26 cellular contexts compared by ENCODE assay signal in the genomic region with DNA sequence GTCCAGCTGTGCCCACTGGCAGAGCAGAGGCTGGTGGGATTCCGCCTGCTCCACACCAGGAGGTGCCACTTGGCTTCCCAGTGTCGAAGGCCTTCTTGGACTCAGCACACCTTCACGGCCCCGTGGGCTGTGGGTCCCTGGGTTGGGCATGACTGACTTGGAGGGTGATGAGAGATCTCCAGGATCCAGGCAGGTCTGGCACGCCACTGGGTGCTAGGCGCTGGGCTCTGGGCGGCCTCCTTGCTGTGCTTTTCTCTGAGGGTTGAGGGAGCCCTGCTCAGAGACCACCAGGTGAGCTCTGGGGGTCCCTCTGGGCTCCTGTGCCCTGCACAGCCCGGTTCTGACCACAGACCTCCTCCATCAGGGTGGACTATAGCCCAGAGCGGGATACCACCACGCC.
"Had no signal": no experiment of that assay in that cellular context is flagged by ENCODE, and none has a peak within 500 bp of the region (broad histone marks: within the 10 kb centered on the region; RNA-seq: fewer than 3 reads in every experiment).

No MANE protein-coding gene starts in this region.

- ATAC-seq: activated CD8-positive, alpha-beta memory T cell treated with anti-CD3 and anti-CD28 coated beads, Interleukin-2, amount 10 ng/mL, durations not matched to agents 7 days and 5 days; activated naive CD4-positive, alpha-beta T cell treated with anti-CD3 and anti-CD28 coated beads, Interleukin-2, amount 50 U/mL, for 72 hours; activated naive CD8-positive, alpha-beta T cell treated with anti-CD3 and anti-CD28 coated beads, Interleukin-2, amount 50 U/mL, for 24 hours; body of pancreas; PC-3; T-cell had no signal

- H3K9me3 ChIP-seq: ascending aorta, body of pancreas had no signal

- DNase-seq: activated B cell treated with CpG ODN at 0.5 μM for 24 hours; activated CD4-positive, alpha-beta T cell treated with anti-CD3 and anti-CD28 coated beads for 1 hour; activated CD4-positive, alpha-beta T cell treated with anti-CD3 and anti-CD28 coated beads, Interleukin-2, amount 10 ng/mL, durations not matched to agents 24 days and 14 days; activated CD4-positive, alpha-beta T cell treated with anti-CD3 and anti-CD28 coated beads, Interleukin-2, amount 50 U/mL, for 48 hours; activated CD8-positive, alpha-beta memory T cell treated with anti-CD3 and anti-CD28 coated beads, Interleukin-2, amount 10 ng/mL, durations not matched to agents 7 days and 5 days; activated effector memory CD4-positive, alpha-beta T cell treated with Interleukin-2 at 50 U/mL for 16 hours; activated naive CD4-positive, alpha-beta T cell treated with Interleukin-2 at 50 U/mL for 16 hours; activated naive CD8-positive, alpha-beta T cell treated with anti-CD3 and anti-CD28 coated beads, Interleukin-2, amount 50 U/mL, for 24 hours; activated T-cell treated with anti-CD3 and anti-CD28 coated beads, Interleukin-2, amount 50 U/mL, for 24 hours; amniotic stem cell; body of pancreas; MM.1S; NCI-H1105; NCI-H1436; NCI-H187; NCI-H2081; NCI-H446; PC-3; T-cell; T-helper 2 cell; T1000 had no signal

- H3K27me3 ChIP-seq: ascending aorta, body of pancreas had no signal

- H3K36me3 ChIP-seq: ascending aorta had no signal

- FAIRE-seq: bronchial epithelial cell, TTC549 had no signal

- H3K27ac ChIP-seq: ascending aorta, SK-N-MC had no signal

- H3K4me3 ChIP-seq: ascending aorta, body of pancreas, SK-N-MC had no signal
